Comparison of ENCODE assay signal across 26 cellular contexts in genomic region chr4:147122697-147123472, GRCh38.
A peak's percentile ranks its signal among the peaks of the same experiment; 100 is the strongest.
DNase-seq lines count a peak whose midpoint lies in the region; ATAC-seq, FAIRE-seq and TF ChIP-seq lines count a peak whose summit lies in the region.
"Had no signal": no experiment of that assay in that cellular context is flagged by ENCODE, and none has a peak within 500 bp of the region (broad histone marks: within the 10 kb centered on the region; RNA-seq: fewer than 3 reads in every experiment).

No MANE protein-coding gene starts in this region.

- peaks cover 48% of the 10 kb centered on the region for H3K4me1 Mint-ChIP-seq in chondrocyte (ENCODE audit: low read depth)
- peaks cover 48% of the 10 kb centered on the region for H3K4me1 Mint-ChIP-seq in nephron
- no peaks in the 10 kb centered on the region for H3K4me1 Mint-ChIP-seq in activated T-cell treated with anti-CD3 and anti-CD28 coated beads, Interleukin-2, amount 50 U/mL, for 4 hours (ENCODE audit: low read depth)
- H3K4me1 Mint-ChIP-seq: CD8-positive, alpha-beta memory T cell had no signal

- intact Hi-C loops in left ventricle myocardium inferior (cut with micrococcal nuclease), result no loop called here
- intact Hi-C loops in right cardiac atrium (cut with DNase I), result no loop called here

- DNase-seq in left ventricle myocardium inferior, result no peak
- DNase-seq in right cardiac atrium, result no peak
- no peak for DNase-seq in chondrocyte (ENCODE audit: low spot score)
- peak; percentile 81 for DNase-seq in fibroblast of peridontal ligament (ENCODE audit: extremely low read depth)
- DNase-seq in effector CD4-positive, alpha-beta T cell, result no peak
- DNase-seq in GM12891 (ENCODE audit: insufficient read length, low spot score), result no peak
- DNase-seq in activated T-cell treated with anti-CD3 and anti-CD28 coated beads, Interleukin-2, amount 50 U/mL, for 4 hours, result no peak
- DNase-seq: CD8-positive, alpha-beta memory T cell; DMS 273 treated with DMSO at 0.1 percent for 48 hours; DMS79; EL; GDM1; NCI-H1048; NCI-H1417; NCI-H1694; NCI-H2081; NCI-H2227 treated with DMSO at 0.1 percent for 48 hours; NCI-H526 treated with DMSO at 0.1 percent for 48 hours; PC-9 had no signal

- H3K9me3 Mint-ChIP-seq in chondrocyte (ENCODE audit: low read depth) (peaks cover 8% of the 10 kb centered on the region), nephron (peaks cover 9% of the 10 kb centered on the region)
- no peaks in the 10 kb centered on the region for H3K9me3 Mint-ChIP-seq in activated T-cell treated with anti-CD3 and anti-CD28 coated beads, Interleukin-2, amount 50 U/mL, for 4 hours
- H3K9me3 Mint-ChIP-seq: CD8-positive, alpha-beta memory T cell had no signal

- H3K4me3 Mint-ChIP-seq in chondrocyte (ENCODE audit: unreplicated experiment) (no peak overlapping the region), nephron (no peak overlapping the region)
- H3K4me3 Mint-ChIP-seq in activated T-cell treated with anti-CD3 and anti-CD28 coated beads, Interleukin-2, amount 50 U/mL, for 4 hours, result no peak overlapping the region
- H3K4me3 Mint-ChIP-seq: CD8-positive, alpha-beta memory T cell had no signal

- H3K4me1 ChIP-seq in left ventricle myocardium inferior, result peaks cover 33% of the 10 kb centered on the region
- no peaks in the 10 kb centered on the region for H3K4me1 ChIP-seq in right cardiac atrium (ENCODE audit: control insufficient read depth, insufficient read depth, low read length)

- ATAC-seq in right cardiac atrium, result no peak
- no peak for ATAC-seq in activated T-cell treated with anti-CD3 and anti-CD28 coated beads, Interleukin-2, amount 50 U/mL, for 4 hours
- ATAC-seq: Right ventricle myocardium inferior had no signal

- 30% methylated on average over 1 of the region's 1 CpG for WGBS in right cardiac atrium

- no peak for TF ChIP-seq POLR2A in GM12891 (IDR thresholded peaks at IDR 0.05; ENCODE audit: low read depth, low read length)

- no peaks in the 10 kb centered on the region for H3K36me3 ChIP-seq in left ventricle myocardium inferior
- H3K36me3 ChIP-seq: SJSA1 had no signal

- no peak for FAIRE-seq in GM12891 (lab: Jason Lieb, UNC)
- FAIRE-seq: GM12892, GM19239 had no signal

- H3K36me3 Mint-ChIP-seq in chondrocyte (ENCODE audit: low read depth) (peaks cover 3% of the 10 kb centered on the region), nephron (ENCODE audit: low read depth) (no peaks in the 10 kb centered on the region)
- no peaks in the 10 kb centered on the region for H3K36me3 Mint-ChIP-seq in activated T-cell treated with anti-CD3 and anti-CD28 coated beads, Interleukin-2, amount 50 U/mL, for 4 hours (ENCODE audit: insufficient read depth)
- H3K36me3 Mint-ChIP-seq: CD8-positive, alpha-beta memory T cell had no signal

- no peak for TF ChIP-seq CTCF in left ventricle myocardium inferior (IDR thresholded peaks at IDR 0.05; ENCODE audit: borderline replicate concordance)
- TF ChIP-seq CTCF in chondrocyte (IDR thresholded peaks at IDR 0.05), result no peak
- no peak for TF ChIP-seq CTCF in nephron (IDR thresholded peaks at IDR 0.05; ENCODE audit: unreplicated experiment in 3 of 3)

- peak overlapping the region; percentile 13 for H3K27ac Mint-ChIP-seq in chondrocyte (ENCODE audit: unreplicated experiment)
- H3K27ac Mint-ChIP-seq in nephron, result peak overlapping the region; percentile 71 to 87 (median 86)
- H3K27ac Mint-ChIP-seq: CD8-positive, alpha-beta memory T cell had no signal

- H3K27ac ChIP-seq in left ventricle myocardium inferior (replicated peaks), result peak overlapping the region; percentile 43
- no peak overlapping the region for H3K27ac ChIP-seq in right cardiac atrium (ENCODE audit: low read length)
- H3K27ac ChIP-seq: C4-2B, HL-60, PC-9, SJSA1 had no signal

- no peaks in the 10 kb centered on the region for H3K27me3 Mint-ChIP-seq in chondrocyte (ENCODE audit: low read depth)
- H3K27me3 Mint-ChIP-seq in nephron (ENCODE audit: low read depth), result no peaks in the 10 kb centered on the region
- H3K27me3 Mint-ChIP-seq in activated T-cell treated with anti-CD3 and anti-CD28 coated beads, Interleukin-2, amount 50 U/mL, for 4 hours (ENCODE audit: low read depth), result peaks cover 2% of the 10 kb centered on the region

- H3K9me3 ChIP-seq in left ventricle myocardium inferior (replicated peaks) (no peaks in the 10 kb centered on the region), right cardiac atrium (ENCODE audit: control insufficient read depth, low read length) (no peaks in the 10 kb centered on the region)
- H3K9me3 ChIP-seq: SJSA1 had no signal

- H3K4me3 ChIP-seq in left ventricle myocardium inferior (no peak overlapping the region), right cardiac atrium (ENCODE audit: low read length) (no peak overlapping the region)
- H3K4me3 ChIP-seq: PC-9, SJSA1 had no signal

- H3K27me3 ChIP-seq in left ventricle myocardium inferior (ENCODE audit: low read depth), result no peaks in the 10 kb centered on the region
- no peaks in the 10 kb centered on the region for H3K27me3 ChIP-seq in right cardiac atrium (ENCODE audit: control insufficient read depth, insufficient read depth)
- H3K27me3 ChIP-seq: SJSA1 had no signal

TF ChIP-seq in GM12891, 5 proteins besides CTCF, POLR2A, EP300 and RAD21:
- TF ChIP-seq TAF1 (IDR thresholded peaks at IDR 0.05; ENCODE audit: low read depth, low read length), result no peak
- no peak for TF ChIP-seq POU2F2 (IDR thresholded peaks at IDR 0.05; ENCODE audit: low read depth, low read length)
- TF ChIP-seq SPI1 (IDR thresholded peaks at IDR 0.05; ENCODE audit: low read depth, low read length), result no peak
- TF ChIP-seq PAX5 (IDR thresholded peaks at IDR 0.05; ENCODE audit: insufficient read depth, low read length, severe bottlenecking), result no peak
- no peak for TF ChIP-seq POLR2AphosphoS5 (IDR thresholded peaks at IDR 0.05; ENCODE audit: low read depth, low read length)
TF ChIP-seq in GM12891: peak in this region for 0.
